In genomic region chr4:6325791-6326290, GRCh38 we compare ENCODE assay signal across 22 cellular contexts. TPM values are rescaled to one million over a fixed set of nuclear protein-coding genes. Genes with fewer than 3 reads are reported as not detected.
DNase-seq lines count a peak whose midpoint lies in the region; ATAC-seq and TF ChIP-seq lines count a peak whose summit lies in the region.
"Had no signal": no experiment of that assay in that cellular context is flagged by ENCODE, and none has a peak within 500 bp of the region (broad histone marks: within the 10 kb centered on the region; RNA-seq: fewer than 3 reads in every experiment).

No MANE protein-coding gene starts in this region.

- no peak overlapping the region for H3K9ac ChIP-seq in neuronal stem cell (ENCODE audit: low read depth, low read length, poor library complexity)

- H3K27ac ChIP-seq in left ventricle myocardium inferior (replicated peaks) (peak overlapping the region; percentile 87), dorsolateral prefrontal cortex (peak overlapping the region in 48 of 59 donors; percentile 6 to 79 (median 58)), neuronal stem cell (replicated peaks; ENCODE audit: low read length) (no peak overlapping the region)
- H3K27ac ChIP-seq: ovary had no signal

- H3K9me3 Mint-ChIP-seq in naive thymus-derived CD8-positive, alpha-beta T cell, result peaks cover 0 to 2% (median 0%) of the 10 kb centered on the region in 9 donors
- H3K9me3 Mint-ChIP-seq: activated T-helper 1 cell treated with anti-CD3 and anti-CD28 coated beads, Interleukin-12 subunit alpha, Interleukin-12 subunit beta, Interleukin-2, Interleukin-4 antibody, amounts not matched to agents 30 ng/mL and 10 ng/mL and 1 ng/mL, durations not matched to agents 14 hours and 24 hours and 36 hours; dendritic cell treated with granulocyte-macrophage colony-stimulating factor and Interleukin-4, amounts not matched to agents 40 ng/mL and 50 ng/mL, for 4 days; natural killer cell treated with Interleukin-12 subunit alpha and Interleukin-12 subunit beta and Interleukin-15 and Interleukin-18, amount 100 ng/mL, for 72 hours had no signal

- no peak overlapping the region for H2BK5ac ChIP-seq in neuronal stem cell (ENCODE audit: low read length)

- ATAC-seq in Right ventricle myocardium inferior (no peak), HG03354 (IDR thresholded peaks at IDR 0.05; ENCODE audit: poor library complexity, severe bottlenecking, unreplicated experiment) (no peak)
- ATAC-seq in naive thymus-derived CD8-positive, alpha-beta T cell, result no peak
- ATAC-seq: natural killer cell treated with Interleukin-12 subunit alpha and Interleukin-12 subunit beta and Interleukin-15 and Interleukin-18, amount 100 ng/mL, for 72 hours had no signal

- peak overlapping the region; percentile 63 for H2AFZ ChIP-seq in neuronal stem cell (ENCODE audit: low read length)

- intact Hi-C loops in left ventricle myocardium inferior (cut with micrococcal nuclease) (loop anchor here (5.0 kb wide), 1 partner anchor 74 kb away; no protein-coding TSS in a partner anchor), Right ventricle myocardium inferior (cut with DNase I) (loop anchor here (5.0 kb wide), 1 partner anchor 324 kb away; no protein-coding TSS in a partner anchor), dorsolateral prefrontal cortex (cut with DNase I) (loop anchor here (1.0 to 5.0 kb wide), 6 partner anchors 54 to 329 kb away; partner anchors contain the start of gene WFS1 (in 1 of the 2))

- no peak overlapping the region for H3K27ac Mint-ChIP-seq in naive thymus-derived CD8-positive, alpha-beta T cell
- H3K27ac Mint-ChIP-seq: activated T-helper 1 cell treated with anti-CD3 and anti-CD28 coated beads, Interleukin-12 subunit alpha, Interleukin-12 subunit beta, Interleukin-2, Interleukin-4 antibody, amounts not matched to agents 30 ng/mL and 10 ng/mL and 1 ng/mL, durations not matched to agents 14 hours and 24 hours and 36 hours; dendritic cell treated with granulocyte-macrophage colony-stimulating factor and Interleukin-4, amounts not matched to agents 40 ng/mL and 50 ng/mL, for 4 days; natural killer cell treated with Interleukin-12 subunit alpha and Interleukin-12 subunit beta and Interleukin-15 and Interleukin-18, amount 100 ng/mL, for 72 hours had no signal

- H3K36me3 ChIP-seq in left ventricle myocardium inferior (no peaks in the 10 kb centered on the region), neuronal stem cell (replicated peaks in 1 of 2; ENCODE audit: control insufficient read depth in 2 of 2, insufficient read depth in 2 of 2, low read length in 2 of 2) (no peaks in the 10 kb centered on the region)
- H3K36me3 ChIP-seq: ovary, thyroid gland had no signal

- H3K4ac ChIP-seq in neuronal stem cell (ENCODE audit: low read length), result no peak overlapping the region

- H4K91ac ChIP-seq in neuronal stem cell (ENCODE audit: low read depth, low read length, poor library complexity), result no peak overlapping the region

- no CpG with 5 or more reads among the region's 14 CpGs for WGBS in neuronal stem cell (ENCODE audit: extremely low coverage in 2 of 2, insufficient read length in 2 of 2, insufficient replicate concordance in 1 of 2), 2 donors

- H4K8ac ChIP-seq in neuronal stem cell (ENCODE audit: low read depth, low read length), result peak overlapping the region; percentile 66

- no peak for TF ChIP-seq CTCF in left ventricle myocardium inferior (IDR thresholded peaks at IDR 0.05; ENCODE audit: borderline replicate concordance)
- TF ChIP-seq CTCF in dorsolateral prefrontal cortex (IDR thresholded peaks at IDR 0.05 in 54 of 56, conservative IDR thresholded peaks at IDR 0.05 in 2 of 56; ENCODE audit: low read depth in 1 of 56, partially characterized antibody in 56 of 56), result no peak

- H3K4me3 ChIP-seq in left ventricle myocardium inferior (peak overlapping the region; percentile 21), dorsolateral prefrontal cortex (no peak overlapping the region), neuronal stem cell (ENCODE audit: low read length in 2 of 2) (no peak overlapping the region)
- H3K4me3 ChIP-seq: ovary, thyroid gland had no signal

- peaks cover 24% of the 10 kb centered on the region for H3K27me3 ChIP-seq in left ventricle myocardium inferior (ENCODE audit: low read depth)
- H3K27me3 ChIP-seq in dorsolateral prefrontal cortex, result no peaks in the 10 kb centered on the region
- peaks cover 0 to 25% (median 0%) of the 10 kb centered on the region in 3 experiments for H3K27me3 ChIP-seq in neuronal stem cell (ENCODE audit: control insufficient read depth in 3 of 3, insufficient read depth in 3 of 3, low read depth in 1 of 3, low read length in 3 of 3)
- H3K27me3 ChIP-seq: ovary, thyroid gland had no signal

- H2BK120ac ChIP-seq in neuronal stem cell (ENCODE audit: low read depth, low read length), result no peak overlapping the region

- H3K27me3 Mint-ChIP-seq in naive thymus-derived CD8-positive, alpha-beta T cell, result peaks cover 11 to 51% (median 21%) of the 10 kb centered on the region in 5 donors

- H3K4me2 ChIP-seq in neuronal stem cell (ENCODE audit: insufficient read depth, low read length, poor library complexity, severe bottlenecking), result no peak overlapping the region

- peak overlapping the region; percentile 59 for H3K14ac ChIP-seq in neuronal stem cell (ENCODE audit: low read length)

- no peak overlapping the region for H3K23ac ChIP-seq in neuronal stem cell (ENCODE audit: low read depth, low read length, poor library complexity)

- H2AK5ac ChIP-seq in neuronal stem cell (ENCODE audit: low read depth, low read length), result peak overlapping the region; percentile 78

- peak overlapping the region; percentile 65 for H3K18ac ChIP-seq in neuronal stem cell (ENCODE audit: low read length)

- no peak overlapping the region for H3K4me3 Mint-ChIP-seq in naive thymus-derived CD8-positive, alpha-beta T cell
- H3K4me3 Mint-ChIP-seq: activated T-helper 1 cell treated with anti-CD3 and anti-CD28 coated beads, Interleukin-12 subunit alpha, Interleukin-12 subunit beta, Interleukin-2, Interleukin-4 antibody, amounts not matched to agents 30 ng/mL and 10 ng/mL and 1 ng/mL, durations not matched to agents 14 hours and 24 hours and 36 hours; dendritic cell treated with granulocyte-macrophage colony-stimulating factor and Interleukin-4, amounts not matched to agents 40 ng/mL and 50 ng/mL, for 4 days; natural killer cell treated with Interleukin-12 subunit alpha and Interleukin-12 subunit beta and Interleukin-15 and Interleukin-18, amount 100 ng/mL, for 72 hours had no signal

- peak overlapping the region; percentile 62 for H2BK15ac ChIP-seq in neuronal stem cell (ENCODE audit: low read length)

- no peaks in the 10 kb centered on the region for H3K36me3 Mint-ChIP-seq in naive thymus-derived CD8-positive, alpha-beta T cell
- H3K36me3 Mint-ChIP-seq: natural killer cell treated with Interleukin-12 subunit alpha and Interleukin-12 subunit beta and Interleukin-15 and Interleukin-18, amount 100 ng/mL, for 72 hours had no signal

- no peaks in the 10 kb centered on the region for H3K79me1 ChIP-seq in neuronal stem cell (ENCODE audit: low read depth, low read length)

- H3K4me1 Mint-ChIP-seq in naive thymus-derived CD8-positive, alpha-beta T cell, result peaks cover 0 to 6% (median 2%) of the 10 kb centered on the region in 4 donors

- DNase-seq in left ventricle myocardium inferior (no peak), Right ventricle myocardium inferior (ENCODE audit: missing footprints) (no peak), dorsolateral prefrontal cortex (no peak), neuronal stem cell (ENCODE audit: low spot score) (no peak), hepatic stellate cell (ENCODE audit: low spot score) (no peak), occipital lobe (lab: John Stamatoyannopoulos, UW) (no peak)
- DNase-seq in naive thymus-derived CD8-positive, alpha-beta T cell, result no peak
- DNase-seq: activated CD4-positive, alpha-beta T cell treated with anti-CD3 and anti-CD28 coated beads, Interleukin-2, amount 50 U/mL, for 4 hours; activated naive CD4-positive, alpha-beta T cell treated with anti-CD3 and anti-CD28 coated beads, Interleukin-2, amount 50 U/mL, for 16 hours; COR-L47; HCEC 1CT; midbrain; NCI-H1092; NCI-H187 treated with DMSO at 0.1 percent for 48 hours; NCI-H226; ovary; stimulated activated naive CD4-positive, alpha-beta T cell treated with Interleukin-2 at 50 U/mL for 16 hours had no signal

- POLR2A ChIA-PET in naive thymus-derived CD8-positive, alpha-beta T cell (lab: Charles Lee), result no interaction called here

- H2BK12ac ChIP-seq in neuronal stem cell (ENCODE audit: low read length), result no peak overlapping the region

- H3K9me3 ChIP-seq in left ventricle myocardium inferior (replicated peaks) (no peaks in the 10 kb centered on the region), neuronal stem cell (replicated peaks in 1 of 2; ENCODE audit: control insufficient read depth in 2 of 2, insufficient read depth in 1 of 2, low read depth in 1 of 2, low read length in 2 of 2) (no peaks in the 10 kb centered on the region)
- H3K9me3 ChIP-seq: ovary, thyroid gland had no signal

- H3K4me1 ChIP-seq in left ventricle myocardium inferior (peaks cover 18% of the 10 kb centered on the region), neuronal stem cell (ENCODE audit: control insufficient read depth in 2 of 2, insufficient read depth in 1 of 2, low read depth in 1 of 2, low read length in 2 of 2) (peaks cover 11 to 14% of the 10 kb centered on the region in 2 donors)
- H3K4me1 ChIP-seq: thyroid gland had no signal

RNA-seq across cellular contexts. Expression of gene WFS1, which starts 56.2 kb away (rescaled TPM):
- 104 TPM for total RNA-seq in left ventricle myocardium inferior
- 88.4 TPM for total RNA-seq in Right ventricle myocardium inferior
- 100 to 1,000 TPM in 2 of 120 experiments, 10 to 100 TPM in 118; 39.0 to 119 (median 62.4) TPM for total RNA-seq in dorsolateral prefrontal cortex
- polyA plus RNA-seq in neuronal stem cell (2013, experiment 1 of 2), result 16.3 TPM
- polyA plus RNA-seq in neuronal stem cell (2013, experiment 2 of 2), result 16.4 TPM
- 1 to 10 TPM; 4.8 to 5.9 TPM for total RNA-seq in naive thymus-derived CD8-positive, alpha-beta T cell
- polyA plus RNA-seq in naive thymus-derived CD8-positive, alpha-beta T cell, result 1 to 10 TPM; 2.9 to 5.4 (median 4.7) TPM
- total RNA-seq in occipital lobe, result 5.1 TPM
